In the genomic region with DNA sequence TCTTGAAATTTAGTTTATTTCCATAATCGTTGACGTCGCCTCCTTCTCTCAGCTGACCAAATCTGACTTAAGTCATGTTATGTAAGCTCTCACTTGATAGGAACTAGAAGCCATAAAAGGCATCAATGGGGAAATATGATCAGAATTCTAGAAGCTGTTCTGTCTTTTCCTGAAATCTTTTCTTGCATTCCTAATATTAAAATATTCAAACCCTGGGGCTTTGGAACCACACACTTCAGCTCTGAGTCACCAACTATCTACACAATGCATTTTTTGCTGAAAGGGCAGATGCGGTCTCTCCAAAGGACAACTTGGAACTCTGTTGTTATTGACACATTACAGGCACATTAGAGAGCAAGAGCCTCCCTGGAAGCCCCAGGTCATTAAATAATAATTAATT, we compare ENCODE assay signal across 13 cellular contexts.
A peak's percentile ranks its signal among the peaks of the same experiment; 100 is the strongest.
DNase-seq lines count a peak whose midpoint lies in the region; ATAC-seq and TF ChIP-seq lines count a peak whose summit lies in the region.
"Had no signal": no experiment of that assay in that cellular context is flagged by ENCODE, and none has a peak within 500 bp of the region (broad histone marks: within the 10 kb centered on the region; RNA-seq: fewer than 3 reads in every experiment).

No MANE protein-coding gene starts in this region.

- no peaks in the 10 kb centered on the region for H4K20me1 ChIP-seq in hepatocyte (ENCODE audit: insufficient read depth, poor library complexity, severe bottlenecking)

- H3K36me3 Mint-ChIP-seq in activated CD8-positive, alpha-beta memory T cell treated with anti-CD3 and anti-CD28 coated beads, Interleukin-2, amount 10 ng/mL, durations not matched to agents 7 days and 5 days, result peaks cover 20% of the 10 kb centered on the region
- H3K36me3 Mint-ChIP-seq in activated naive CD4-positive, alpha-beta T cell treated with anti-CD3 and anti-CD28 coated beads for 36 hours (ENCODE audit: low read depth), result peaks cover 39% of the 10 kb centered on the region
- H3K36me3 Mint-ChIP-seq in immature natural killer cell, result peaks cover 8 to 49% (median 32%) of the 10 kb centered on the region in 3 donors

- no peak for ATAC-seq in activated CD8-positive, alpha-beta memory T cell treated with anti-CD3 and anti-CD28 coated beads, Interleukin-2, amount 10 ng/mL, durations not matched to agents 7 days and 5 days
- no peak for ATAC-seq in esophagus mucosa
- ATAC-seq: WTC11 had no signal

- H3K4me3 Mint-ChIP-seq in activated CD8-positive, alpha-beta memory T cell treated with anti-CD3 and anti-CD28 coated beads, Interleukin-2, amount 10 ng/mL, durations not matched to agents 7 days and 5 days, result no peak overlapping the region
- H3K4me3 Mint-ChIP-seq in activated naive CD4-positive, alpha-beta T cell treated with anti-CD3 and anti-CD28 coated beads for 36 hours, result no peak overlapping the region
- no peak overlapping the region for H3K4me3 Mint-ChIP-seq in immature natural killer cell
- H3K4me3 Mint-ChIP-seq: WTC11 had no signal

- no peak overlapping the region for H3K4me3 ChIP-seq in astrocyte of the spinal cord (ENCODE audit: low read depth, low read length)
- H3K4me3 ChIP-seq in hepatocyte, result no peak overlapping the region

- peaks cover 7% of the 10 kb centered on the region for H3K4me1 ChIP-seq in hepatocyte (ENCODE audit: insufficient read depth)

- H3K27me3 Mint-ChIP-seq in activated CD8-positive, alpha-beta memory T cell treated with anti-CD3 and anti-CD28 coated beads, Interleukin-2, amount 10 ng/mL, durations not matched to agents 7 days and 5 days, result no peaks in the 10 kb centered on the region
- no peaks in the 10 kb centered on the region for H3K27me3 Mint-ChIP-seq in activated naive CD4-positive, alpha-beta T cell treated with anti-CD3 and anti-CD28 coated beads for 36 hours (ENCODE audit: low read depth)
- H3K27me3 Mint-ChIP-seq in immature natural killer cell (ENCODE audit: low read depth in 3 of 3), result peaks cover 0 to 2% (median 0%) of the 10 kb centered on the region in 3 donors

- no peak for TF ChIP-seq CTCF in astrocyte of the spinal cord (IDR thresholded peaks at IDR 0.05; ENCODE audit: low read depth, low read length)
- no peak for TF ChIP-seq CTCF in hepatocyte (IDR thresholded peaks at IDR 0.05; ENCODE audit: poor library complexity)

- no peak overlapping the region for H2AFZ ChIP-seq in hepatocyte

- H3K9me3 ChIP-seq in hepatocyte (ENCODE audit: low read depth), result no peaks in the 10 kb centered on the region

- peaks cover 3% of the 10 kb centered on the region for H3K9me3 Mint-ChIP-seq in activated CD8-positive, alpha-beta memory T cell treated with anti-CD3 and anti-CD28 coated beads, Interleukin-2, amount 10 ng/mL, durations not matched to agents 7 days and 5 days (ENCODE audit: low read depth)
- peaks cover 3% of the 10 kb centered on the region for H3K9me3 Mint-ChIP-seq in activated naive CD4-positive, alpha-beta T cell treated with anti-CD3 and anti-CD28 coated beads for 36 hours
- no peaks in the 10 kb centered on the region for H3K9me3 Mint-ChIP-seq in immature natural killer cell

- H3K36me3 ChIP-seq in hepatocyte (replicated peaks; ENCODE audit: insufficient read depth, low read depth), result no peaks in the 10 kb centered on the region

- H3K79me2 ChIP-seq in hepatocyte, result no peaks in the 10 kb centered on the region

- WGBS in hepatocyte (ENCODE audit: low lambda C conversion rate, missing lambda C conversion rate), result 83% methylated on average over 4 of the region's 4 CpGs

- CTCF ChIA-PET in activated CD8-positive, alpha-beta memory T cell treated with anti-CD3 and anti-CD28 coated beads, Interleukin-2, amount 10 ng/mL, durations not matched to agents 7 days and 5 days (lab: Charles Lee), result interaction anchor here (1.3 kb wide), 1 partner anchor 32 kb away, joined by 4 read pairs; no protein-coding TSS in a partner anchor
- CTCF ChIA-PET in activated naive CD4-positive, alpha-beta T cell treated with anti-CD3 and anti-CD28 coated beads for 36 hours (lab: Charles Lee), result no interaction called here

- H3K27me3 ChIP-seq in hepatocyte, result no peaks in the 10 kb centered on the region

- intact Hi-C loops in activated naive CD4-positive, alpha-beta T cell treated with anti-CD3 and anti-CD28 coated beads for 36 hours (cut with micrococcal nuclease), result no loop called here

- H3K4me2 ChIP-seq in hepatocyte, result peak overlapping the region; percentile 40

- in situ Hi-C loops in astrocyte of the spinal cord (cut with HindIII; ENCODE audit: low sequenced_read_pairs), result no loop called here

- no peak overlapping the region for H3K27ac Mint-ChIP-seq in activated CD8-positive, alpha-beta memory T cell treated with anti-CD3 and anti-CD28 coated beads, Interleukin-2, amount 10 ng/mL, durations not matched to agents 7 days and 5 days
- H3K27ac Mint-ChIP-seq in activated naive CD4-positive, alpha-beta T cell treated with anti-CD3 and anti-CD28 coated beads for 36 hours, result no peak overlapping the region
- no peak overlapping the region for H3K27ac Mint-ChIP-seq in immature natural killer cell

- H3K27ac ChIP-seq in hepatocyte, result peak overlapping the region; percentile 87
- H3K27ac ChIP-seq: 22Rv1 had no signal

- H3K9me2 ChIP-seq in hepatocyte (replicated peaks; ENCODE audit: insufficient read depth), result no peaks in the 10 kb centered on the region

- DNase-seq in NCI-H146 (lab: John Stamatoyannopoulos, UW) (peak; percentile 1), NCI-H146 treated with DMSO at 0.1 percent for 48 hours (lab: John Stamatoyannopoulos, UW; ENCODE audit: unreplicated experiment) (no peak), astrocyte of the spinal cord (ENCODE audit: low read depth, low spot score) (peak; percentile 85), hepatocyte (ENCODE audit: low spot score) (peak; percentile 16), immature natural killer cell (no peak)
- no peak for DNase-seq in activated CD8-positive, alpha-beta memory T cell treated with anti-CD3 and anti-CD28 coated beads, Interleukin-2, amount 10 ng/mL, durations not matched to agents 7 days and 5 days
- no peak for DNase-seq in activated naive CD4-positive, alpha-beta T cell treated with anti-CD3 and anti-CD28 coated beads for 36 hours
- DNase-seq: GF-D8; NCI-H446 treated with DMSO at 0.1 percent for 48 hours; stimulated activated CD4-positive, alpha-beta T cell treated with anti-CD3 and anti-CD28 coated beads, Interleukin-12 subunit alpha, Interleukin-12 subunit beta, amount 100 ng/mL, for 4 hours had no signal

- peaks cover 4% of the 10 kb centered on the region for H3K4me1 Mint-ChIP-seq in activated CD8-positive, alpha-beta memory T cell treated with anti-CD3 and anti-CD28 coated beads, Interleukin-2, amount 10 ng/mL, durations not matched to agents 7 days and 5 days
- H3K4me1 Mint-ChIP-seq in activated naive CD4-positive, alpha-beta T cell treated with anti-CD3 and anti-CD28 coated beads for 36 hours (ENCODE audit: low read depth), result no peaks in the 10 kb centered on the region
- H3K4me1 Mint-ChIP-seq in immature natural killer cell, result no peaks in the 10 kb centered on the region
- H3K4me1 Mint-ChIP-seq: WTC11 had no signal

Comparison
In these comparisons a context has a peak if more than half of its experiments do, and no peak if none do; other contexts are left out.
1. DNase-seq: peak in NCI-H146 (single experiment), astrocyte of the spinal cord (single experiment) and hepatocyte (single experiment); none in NCI-H146 treated with DMSO at 0.1 percent for 48 hours (single experiment), activated CD8-positive, alpha-beta memory T cell treated with anti-CD3 and anti-CD28 coated beads, Interleukin-2, amount 10 ng/mL, durations not matched to agents 7 days and 5 days (single experiment), activated naive CD4-positive, alpha-beta T cell treated with anti-CD3 and anti-CD28 coated beads for 36 hours (single experiment) and immature natural killer cell (0 of 3).